Comparison of ENCODE assay signal across 9 cellular contexts in the genomic region with DNA sequence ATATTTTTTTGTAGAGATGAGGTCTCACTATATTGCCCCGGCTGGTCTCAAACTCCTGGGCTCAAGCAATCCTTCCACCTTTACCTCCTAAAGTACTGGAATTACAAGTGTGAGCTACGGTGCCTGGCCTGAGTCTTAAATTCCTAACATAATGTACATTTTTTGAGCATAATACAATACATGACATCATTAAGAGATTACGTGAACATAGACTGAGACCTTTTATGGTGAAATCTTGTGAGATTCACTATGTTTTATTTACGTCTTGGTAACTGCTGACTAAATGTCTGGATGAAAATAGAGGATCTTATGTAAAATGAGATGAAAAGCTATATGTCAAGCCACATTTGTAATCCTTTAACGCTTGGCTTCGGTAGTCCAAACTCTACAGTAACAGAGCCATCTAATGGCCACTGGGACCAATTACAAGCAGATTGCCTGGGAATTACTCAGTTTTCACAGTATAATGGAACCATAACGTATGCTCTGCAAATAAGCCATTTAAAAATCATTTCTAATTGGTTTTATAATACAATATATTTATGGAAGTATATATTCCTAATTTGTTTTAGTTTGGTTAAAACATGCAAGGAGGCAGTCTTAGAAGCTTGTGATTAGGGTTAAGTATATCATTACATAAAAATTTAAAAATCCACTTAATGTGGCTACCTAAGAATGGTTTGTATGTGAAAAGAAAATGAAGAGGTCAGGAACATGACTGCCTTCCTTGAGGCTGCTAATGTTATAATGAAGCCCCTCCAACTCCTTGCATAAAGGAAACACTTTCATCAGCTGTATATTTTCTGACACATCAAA. TPM values are rescaled to one million over a fixed set of nuclear protein-coding genes. Genes with fewer than 3 reads are reported as not detected.
DNase-seq lines count a peak whose midpoint lies in the region; ATAC-seq and TF ChIP-seq lines count a peak whose summit lies in the region.
"Had no signal": no experiment of that assay in that cellular context is flagged by ENCODE, and none has a peak within 500 bp of the region (broad histone marks: within the 10 kb centered on the region; RNA-seq: fewer than 3 reads in every experiment).

No MANE protein-coding gene starts in this region.

- no peak overlapping the region for H3K27ac Mint-ChIP-seq in CD4-positive, alpha-beta T cell
- H3K27ac Mint-ChIP-seq in natural killer cell treated with Interleukin-12 subunit alpha and Interleukin-12 subunit beta and Interleukin-15 and Interleukin-18, amount 100 ng/mL, for 72 hours: no peak overlapping the region

- peak; percentile 65 for TF ChIP-seq CTCF in CD4-positive, alpha-beta T cell (IDR thresholded peaks at IDR 0.05)
- TF ChIP-seq CTCF in WI38 (IDR thresholded peaks at IDR 0.05; ENCODE audit: low read depth, low read length): peak; percentile 57; the same call in 1 of the 2 replicates

- ATAC-seq in CD4-positive, alpha-beta T cell (ENCODE audit: poor library complexity): peak; percentile 75
- peak; percentile 70 to 76 for ATAC-seq in natural killer cell treated with Interleukin-12 subunit alpha and Interleukin-12 subunit beta and Interleukin-15 and Interleukin-18, amount 100 ng/mL, for 72 hours
- ATAC-seq in GM18498 (IDR thresholded peaks at IDR 0.05; ENCODE audit: unreplicated experiment) (no peak), HG03097 (IDR thresholded peaks at IDR 0.05; ENCODE audit: low FRiP score, unreplicated experiment) (no peak)

- CTCF ChIA-PET in CD4-positive, alpha-beta T cell (lab: Charles Lee): interaction anchor here (0.8 to 1.7 kb wide), 8 partner anchors 8 to 127 kb away, joined by 3 to 6 read pairs (median 3); partner anchors contain the start of genes CDC27 and EFCAB13

- peak in 3 of 10 experiments; percentile 10 to 25 (median 21) for DNase-seq in CD4-positive, alpha-beta T cell
- peak; percentile 83 for DNase-seq in H4 (ENCODE audit: low spot score)
- peak; percentile 45 for DNase-seq in NCI-H2171 (lab: John Stamatoyannopoulos, UW)
- peak; percentile 93 for DNase-seq in fibroblast of peridontal ligament (ENCODE audit: extremely low read depth)
- no peak for DNase-seq in natural killer cell treated with Interleukin-12 subunit alpha and Interleukin-12 subunit beta and Interleukin-15 and Interleukin-18, amount 100 ng/mL, for 72 hours (ENCODE audit: low spot score)

- H3K4me1 Mint-ChIP-seq in CD4-positive, alpha-beta T cell (ENCODE audit: low read depth): no peaks in the 10 kb centered on the region
- H3K4me1 Mint-ChIP-seq in natural killer cell treated with Interleukin-12 subunit alpha and Interleukin-12 subunit beta and Interleukin-15 and Interleukin-18, amount 100 ng/mL, for 72 hours (ENCODE audit: low read depth in 2 of 2): no peaks in the 10 kb centered on the region

- no peaks in the 10 kb centered on the region for H3K9me3 ChIP-seq in CD4-positive, alpha-beta T cell (ENCODE audit: control insufficient read depth, low read length)

- no peaks in the 10 kb centered on the region for H3K36me3 Mint-ChIP-seq in CD4-positive, alpha-beta T cell (ENCODE audit: low read depth)
- no peaks in the 10 kb centered on the region for H3K36me3 Mint-ChIP-seq in natural killer cell treated with Interleukin-12 subunit alpha and Interleukin-12 subunit beta and Interleukin-15 and Interleukin-18, amount 100 ng/mL, for 72 hours

- H3K27me3 Mint-ChIP-seq in CD4-positive, alpha-beta T cell: no peaks in the 10 kb centered on the region
- H3K27me3 Mint-ChIP-seq in natural killer cell treated with Interleukin-12 subunit alpha and Interleukin-12 subunit beta and Interleukin-15 and Interleukin-18, amount 100 ng/mL, for 72 hours: peaks cover 0 to 5% of the 10 kb centered on the region in 2 donors

- intact Hi-C loops in CD4-positive, alpha-beta T cell (cut with DNase I, micrococcal nuclease): loop anchor here (1.0 to 2.0 kb wide), 2 partner anchors 85 to 86 kb away; no protein-coding TSS in a partner anchor

- H3K4me3 ChIP-seq in WI38 (ENCODE audit: low read depth, low read length): no peak overlapping the region
- H3K4me3 ChIP-seq: skin epidermis had no signal

- no peaks in the 10 kb centered on the region for H3K27me3 ChIP-seq in CD4-positive, alpha-beta T cell (ENCODE audit: control insufficient read depth, insufficient read depth, low read length)

- no peaks in the 10 kb centered on the region for H3K9me3 Mint-ChIP-seq in CD4-positive, alpha-beta T cell
- no peaks in the 10 kb centered on the region for H3K9me3 Mint-ChIP-seq in natural killer cell treated with Interleukin-12 subunit alpha and Interleukin-12 subunit beta and Interleukin-15 and Interleukin-18, amount 100 ng/mL, for 72 hours

- H3K4me3 Mint-ChIP-seq in CD4-positive, alpha-beta T cell: no peak overlapping the region
- no peak overlapping the region for H3K4me3 Mint-ChIP-seq in natural killer cell treated with Interleukin-12 subunit alpha and Interleukin-12 subunit beta and Interleukin-15 and Interleukin-18, amount 100 ng/mL, for 72 hours

- H3K27ac ChIP-seq in CD4-positive, alpha-beta T cell (ENCODE audit: low read depth, low read length): no peak overlapping the region

- POLR2A ChIA-PET in CD4-positive, alpha-beta T cell (lab: Charles Lee): interaction anchor here (0.9 to 1.1 kb wide), 2 partner anchors 9 to 215 kb away, joined by 3 to 6 read pairs; partner anchors contain the start of gene EFCAB13

RNA-seq across cellular contexts. Expression of gene EFCAB13, which starts 8.1 kb away (rescaled TPM):
- total RNA-seq in CD4-positive, alpha-beta T cell: 10 to 100 TPM; 12.6 to 13.5 TPM
- total RNA-seq in H4 (2014; rRNA removed; shearing (Covaris generic)): 1.8 and 2.1 TPM in 2 replicates
- 1 to 10 TPM; 1.9 to 4.9 TPM for total RNA-seq in natural killer cell treated with Interleukin-12 subunit alpha and Interleukin-12 subunit beta and Interleukin-15 and Interleukin-18, amount 100 ng/mL, for 72 hours

Comparison
In these comparisons a context has a peak if more than half of its experiments do, and no peak if none do; other contexts are left out.
1. ATAC-seq: peak in CD4-positive, alpha-beta T cell (single experiment) and natural killer cell treated with Interleukin-12 subunit alpha and Interleukin-12 subunit beta and Interleukin-15 and Interleukin-18, amount 100 ng/mL, for 72 hours (2 of 2); none in GM18498 (single experiment) and HG03097 (single experiment).